Comparison of ENCODE assay signal across 8 cellular contexts in genomic region chr16:3021449-3022207, GRCh38. TPM values are rescaled to one million over a fixed set of nuclear protein-coding genes. Genes with fewer than 3 reads are reported as not detected.
DNase-seq lines count a peak whose midpoint lies in the region; ATAC-seq and TF ChIP-seq lines count a peak whose summit lies in the region.

No MANE protein-coding gene starts in this region.

- H3K79me2 ChIP-seq in Karpas-422 (ENCODE audit: low read length) = peaks cover 4% of the 10 kb centered on the region

- H3K27me3 ChIP-seq in Karpas-422 (ENCODE audit: low read length) = no peaks in the 10 kb centered on the region
- peaks cover 6% of the 10 kb centered on the region for H3K27me3 ChIP-seq in ascending aorta
- H3K27me3 ChIP-seq in gastrocnemius medialis = peaks cover 13 to 25% (median 15%) of the 10 kb centered on the region in 3 donors

- H3K36me3 ChIP-seq in Karpas-422 (ENCODE audit: insufficient read depth, low read length) = no peaks in the 10 kb centered on the region; the same call in 1 of the 2 replicates
- H3K36me3 ChIP-seq in ascending aorta = peaks cover 9% of the 10 kb centered on the region in 2 donors
- peaks cover 0 to 12% of the 10 kb centered on the region in 2 donors for H3K36me3 ChIP-seq in gastrocnemius medialis

- peak overlapping the region; percentile 69; the same call in 1 of the 2 replicates for H2AFZ ChIP-seq in Karpas-422 (ENCODE audit: low read length)

- peak overlapping the region; percentile 78 for H3K9ac ChIP-seq in Karpas-422 (ENCODE audit: low read length)

- intact Hi-C loops in ascending aorta (cut with DNase I) (loop anchor here (2.0 to 10.0 kb wide), 9 partner anchors 117 to 1409 kb away; partner anchors contain the start of genes BRICD5, CEMP1, CRAMP1 and FLYWCH2), gastrocnemius medialis (cut with DNase I; ENCODE audit: low total_unique reads) (loop anchor here (1.0 to 5.0 kb wide), 5 partner anchors 37 to 974 kb away; partner anchors contain the start of genes NTHL1, SRRM2, TSC2 and ZNF263)

- H3K4me1 ChIP-seq in Karpas-422 (ENCODE audit: low read length) (peaks cover 41% of the 10 kb centered on the region), ascending aorta (peaks cover 9 to 34% of the 10 kb centered on the region in 2 donors), gastrocnemius medialis (peaks cover 32 to 54% of the 10 kb centered on the region in 2 donors)

- in situ Hi-C loops in gastrocnemius medialis (cut with MboI; ENCODE audit: low sequenced_read_pairs in 4 of 4) = no loop called here

- H4K20me1 ChIP-seq in Karpas-422 (ENCODE audit: insufficient read depth, low read depth, low read length) = 0 out of 2 replicates have a peak, but pooled peaks cover 3% of the 10 kb centered on the region

- ATAC-seq in gastrocnemius medialis (peak; percentile 49 to 61), HG03097 (IDR thresholded peaks at IDR 0.05; ENCODE audit: low FRiP score, unreplicated experiment) (no peak)

- H3K9me3 ChIP-seq in Karpas-422 (ENCODE audit: low read length) (no peaks in the 10 kb centered on the region), ascending aorta (no peaks in the 10 kb centered on the region), gastrocnemius medialis (no peaks in the 10 kb centered on the region)

- no peaks in the 10 kb centered on the region for H3K9me2 ChIP-seq in Karpas-422 (replicated peaks; ENCODE audit: insufficient read depth, low read length)

- H3K4me2 ChIP-seq in Karpas-422 (ENCODE audit: low read depth, low read length, poor library complexity, severe bottlenecking) = peak overlapping the region; percentile 82

- H3K27ac ChIP-seq in Karpas-422 (ENCODE audit: low read length) = peak overlapping the region; percentile 55
- peak overlapping the region; percentile 98 to 100 for H3K27ac ChIP-seq in ascending aorta
- peak overlapping the region; percentile 96 to 100 (median 98) for H3K27ac ChIP-seq in gastrocnemius medialis

- peak in 1 of 2 donors; percentile 48 for TF ChIP-seq POLR2A in gastrocnemius medialis (IDR thresholded peaks at IDR 0.05)

- DNase-seq in EL (peak; percentile 98), Karpas-422 (peak; percentile 93), T-helper 9 cell (peak; percentile 78), ascending aorta (ENCODE audit: low spot score in 2 of 2) (peak; percentile 73 to 92), hepatic stellate cell (ENCODE audit: low spot score) (peak; percentile 84), gastrocnemius medialis (peak; percentile 87 to 95), NCI-H1048 (lab: John Stamatoyannopoulos, UW) (no peak)

- H3K4me3 ChIP-seq in Karpas-422 (ENCODE audit: low read length) (peak overlapping the region; percentile 70), ascending aorta (peak overlapping the region; percentile 68 to 93), gastrocnemius medialis (peak overlapping the region; percentile 48 to 99 (median 76))

- TF ChIP-seq CTCF in ascending aorta (IDR thresholded peaks at IDR 0.05) = peak; percentile 8 to 35 (median 32)
- peak in 4 of 5 experiments; percentile 30 to 51 (median 38) for TF ChIP-seq CTCF in gastrocnemius medialis (IDR thresholded peaks at IDR 0.05 in 4 of 5, conservative IDR thresholded peaks at IDR 0.05 in 1 of 5)

RNA-seq across cellular contexts. Expression of gene TNFRSF12A, which starts 1.5 kb away (rescaled TPM):
- 4.9 and 9.4 TPM in 2 replicates for total RNA-seq in Karpas-422 (2014; rRNA removed; shearing (Covaris generic); ENCODE audit: low replicate concordance)
- total RNA-seq in ascending aorta = 914 TPM
- 100 to 1,000 TPM in 2 of 4 donors, 10 to 100 TPM in 2; 34.0 to 161 (median 85.5) TPM for total RNA-seq in gastrocnemius medialis

RNA-seq across cellular contexts. Expression of gene HCFC1R1, which starts 2.1 kb away (rescaled TPM):
- 51.7 and 67.8 TPM in 2 replicates for total RNA-seq in Karpas-422 (2014; rRNA removed; shearing (Covaris generic); ENCODE audit: low replicate concordance)
- total RNA-seq in ascending aorta (50.8 TPM), gastrocnemius medialis (100 to 1,000 TPM in 1 of 4 donors, 10 to 100 TPM in 3; 41.8 to 124 (median 66.9) TPM)

RNA-seq across cellular contexts. Expression of gene THOC6, which starts 2.2 kb away (rescaled TPM):
- 20.0 and 35.8 TPM in 2 replicates for total RNA-seq in Karpas-422 (2014; rRNA removed; shearing (Covaris generic); ENCODE audit: low replicate concordance)
- total RNA-seq in ascending aorta = 32.6 TPM
- 10 to 100 TPM; 15.0 to 31.1 (median 21.5) TPM for total RNA-seq in gastrocnemius medialis

RNA-seq across cellular contexts. Expression of gene CLDN6, which starts 3.6 kb away (rescaled TPM):
- total RNA-seq in Karpas-422 (2014; rRNA removed; shearing (Covaris generic); ENCODE audit: low replicate concordance) = not detected in 2 replicates
- total RNA-seq in ascending aorta (not detected), gastrocnemius medialis (under 1 TPM in 1 of 4 donors, not detected in 3; 0.55 TPM)

RNA-seq across cellular contexts. Expression of gene CLDN9, which starts 8.9 kb away (rescaled TPM):
- not detected in 2 replicates for total RNA-seq in Karpas-422 (2014; rRNA removed; shearing (Covaris generic); ENCODE audit: low replicate concordance)
- total RNA-seq in ascending aorta (not detected), gastrocnemius medialis (under 1 TPM in 1 of 4 donors, not detected in 3; 0.40 TPM)
